Comparison of ENCODE assay signal across 24 cellular contexts in genomic region chr4:7862561-7863200, GRCh38.
DNase-seq lines count a peak whose midpoint lies in the region; ATAC-seq and TF ChIP-seq lines count a peak whose summit lies in the region.
"Had no signal": no experiment of that assay in that cellular context is flagged by ENCODE, and none has a peak within 500 bp of the region (broad histone marks: within the 10 kb centered on the region; RNA-seq: fewer than 3 reads in every experiment).

No MANE protein-coding gene starts in this region.

- H3K36me3 Mint-ChIP-seq in type B pancreatic cell: peaks cover 28% of the 10 kb centered on the region
- H3K36me3 Mint-ChIP-seq in CD4-positive, alpha-beta T cell (ENCODE audit: low read depth): peaks cover 28% of the 10 kb centered on the region

- DNase-seq in cardiac muscle cell (ENCODE audit: low read depth in 1 of 2, low spot score in 1 of 2): no peak
- no peak for DNase-seq in heart left ventricle
- peak; percentile 64 for DNase-seq in adipocyte (ENCODE audit: low read depth)
- peak; percentile 40 for DNase-seq in islet precursor cell
- no peak for DNase-seq in type B pancreatic cell (ENCODE audit: extremely low spot score, unreplicated experiment)
- DNase-seq in NK-92 (lab: John Stamatoyannopoulos, UW; ENCODE audit: unreplicated experiment): no peak
- DNase-seq in NCI-H1105 treated with DMSO at 0.1 percent for 48 hours (lab: John Stamatoyannopoulos, UW): no peak
- DNase-seq in CD4-positive, alpha-beta T cell: no peak
- DNase-seq: ACHN; activated CD4-positive, CD25-positive, alpha-beta regulatory T cell treated with anti-CD3 and anti-CD28 coated beads, Interleukin-2, amount 50 U/mL, for 72 hours; activated naive CD8-positive, alpha-beta T cell treated with anti-CD3 and anti-CD28 coated beads, Interleukin-2, amount 10 ng/mL, durations not matched to agents 7 days and 5 days; DMS79; HCEC 1CT; Karpas-422; NCI-H1092 treated with DMSO at 0.1 percent for 48 hours; NCI-H524 treated with DMSO at 0.1 percent for 48 hours; retina; Right ventricle myocardium superior; stimulated activated naive CD4-positive, alpha-beta T cell; tibial artery had no signal

- CTCF ChIA-PET in CD4-positive, alpha-beta T cell (lab: Charles Lee): no interaction called here

- H3K27me3 Mint-ChIP-seq in type B pancreatic cell: peaks cover 3% of the 10 kb centered on the region
- H3K27me3 Mint-ChIP-seq in CD4-positive, alpha-beta T cell: no peaks in the 10 kb centered on the region
- H3K27me3 Mint-ChIP-seq: activated naive CD8-positive, alpha-beta T cell treated with anti-CD3 and anti-CD28 coated beads, Interleukin-2, amount 10 ng/mL, durations not matched to agents 7 days and 5 days; activated T-helper 17 cell treated with anti-CD3 and anti-CD28 coated beads, Interleukin-2, amount 50 U/mL, for 72 hours had no signal

- peaks cover 4% of the 10 kb centered on the region for H3K36me3 ChIP-seq in cardiac muscle cell
- peaks cover 0 to 21% (median 5%) of the 10 kb centered on the region in 9 donors for H3K36me3 ChIP-seq in heart left ventricle
- H3K36me3 ChIP-seq in adipocyte (ENCODE audit: control insufficient read depth, insufficient read depth, low read length, severe bottlenecking): peaks cover 30% of the 10 kb centered on the region
- H3K36me3 ChIP-seq: breast epithelium had no signal

- H3K27me3 ChIP-seq in cardiac muscle cell (no peaks in the 10 kb centered on the region), heart left ventricle (no peaks in the 10 kb centered on the region), adipocyte (replicated peaks; ENCODE audit: control insufficient read depth, insufficient read depth, low read length) (no peaks in the 10 kb centered on the region)
- no peaks in the 10 kb centered on the region for H3K27me3 ChIP-seq in CD4-positive, alpha-beta T cell (ENCODE audit: control insufficient read depth, insufficient read depth, low read length)
- H3K27me3 ChIP-seq: breast epithelium, esophagus muscularis mucosa, tibial artery had no signal

- TF ChIP-seq CTCF in cardiac muscle cell (IDR thresholded peaks at IDR 0.05; ENCODE audit: low read depth, low read length): no peak
- TF ChIP-seq CTCF in heart left ventricle (IDR thresholded peaks at IDR 0.05): no peak
- no peak for TF ChIP-seq CTCF in type B pancreatic cell (conservative IDR thresholded peaks at IDR 0.05)
- TF ChIP-seq CTCF in CD4-positive, alpha-beta T cell (IDR thresholded peaks at IDR 0.05): no peak

- H3K4me1 ChIP-seq in cardiac muscle cell (ENCODE audit: low read depth) (peaks cover 9% of the 10 kb centered on the region), heart left ventricle (peaks cover 0 to 39% (median 6%) of the 10 kb centered on the region in 12 donors), adipocyte (ENCODE audit: control insufficient read depth, insufficient read depth, low read length) (peaks cover 46% of the 10 kb centered on the region)
- H3K4me1 ChIP-seq: breast epithelium had no signal

- peaks cover 12% of the 10 kb centered on the region for H3K9me3 Mint-ChIP-seq in type B pancreatic cell
- H3K9me3 Mint-ChIP-seq in CD4-positive, alpha-beta T cell: peaks cover 2% of the 10 kb centered on the region

- TF ChIP-seq POLR2A in heart left ventricle (IDR thresholded peaks at IDR 0.05): no peak

- H3K9ac ChIP-seq in adipocyte (ENCODE audit: low read length): no peak overlapping the region

- no peak overlapping the region for H3K4me3 Mint-ChIP-seq in type B pancreatic cell
- H3K4me3 Mint-ChIP-seq in CD4-positive, alpha-beta T cell: no peak overlapping the region
- H3K4me3 Mint-ChIP-seq: activated naive CD8-positive, alpha-beta T cell treated with anti-CD3 and anti-CD28 coated beads, Interleukin-2, amount 10 ng/mL, durations not matched to agents 7 days and 5 days; T-helper 1 cell treated with Interleukin-12 subunit alpha and Interleukin-12 subunit beta and Interleukin-4 antibody, amounts not matched to agents 30 μg/mL and 1 μg/mL, for 36 hours had no signal

- H3K27ac Mint-ChIP-seq in type B pancreatic cell: peak overlapping the region; percentile 40
- no peak overlapping the region for H3K27ac Mint-ChIP-seq in CD4-positive, alpha-beta T cell
- H3K27ac Mint-ChIP-seq: activated naive CD8-positive, alpha-beta T cell treated with anti-CD3 and anti-CD28 coated beads, Interleukin-2, amount 10 ng/mL, durations not matched to agents 7 days and 5 days; T-helper 1 cell treated with Interleukin-12 subunit alpha and Interleukin-12 subunit beta and Interleukin-4 antibody, amounts not matched to agents 30 μg/mL and 1 μg/mL, for 36 hours had no signal

- peaks cover 42% of the 10 kb centered on the region for H3K4me1 Mint-ChIP-seq in type B pancreatic cell (ENCODE audit: unreplicated experiment)
- peaks cover 41% of the 10 kb centered on the region for H3K4me1 Mint-ChIP-seq in CD4-positive, alpha-beta T cell (ENCODE audit: low read depth)

- intact Hi-C loops in heart left ventricle (cut with DNase I): loop anchor here in 1 of 10 donors (10.0 kb wide), 1 partner anchor 72 kb away; the partner anchor contains the start of gene AFAP1
- intact Hi-C loops in CD4-positive, alpha-beta T cell (cut with DNase I, micrococcal nuclease): no loop called here

- no peak for ATAC-seq in heart left ventricle
- ATAC-seq in CD4-positive, alpha-beta T cell (ENCODE audit: poor library complexity): no peak
- ATAC-seq: activated T-helper 17 cell treated with anti-CD3 and anti-CD28 coated beads, Interleukin-2, amount 50 U/mL, for 72 hours had no signal

- POLR2A ChIA-PET in CD4-positive, alpha-beta T cell (lab: Charles Lee): no interaction called here

- H3K27ac ChIP-seq in cardiac muscle cell (peak overlapping the region; percentile 48), heart left ventricle (peak overlapping the region in 2 of 12 donors; percentile 25 to 60)
- no peak overlapping the region for H3K27ac ChIP-seq in CD4-positive, alpha-beta T cell (ENCODE audit: low read depth, low read length)
- H3K27ac ChIP-seq: breast epithelium, tibial artery had no signal

- H3K4me3 ChIP-seq in cardiac muscle cell (no peak overlapping the region), heart left ventricle (no peak overlapping the region), adipocyte (ENCODE audit: low read length) (no peak overlapping the region)
- H3K4me3 ChIP-seq: breast epithelium, esophagus muscularis mucosa, tibial artery had no signal

- H3K9me3 ChIP-seq in cardiac muscle cell (ENCODE audit: low read depth): no peaks in the 10 kb centered on the region
- no peaks in the 10 kb centered on the region for H3K9me3 ChIP-seq in heart left ventricle
- no peaks in the 10 kb centered on the region for H3K9me3 ChIP-seq in adipocyte (ENCODE audit: control insufficient read depth, low read length)
- no peaks in the 10 kb centered on the region for H3K9me3 ChIP-seq in CD4-positive, alpha-beta T cell (ENCODE audit: control insufficient read depth, low read length)
- H3K9me3 ChIP-seq: breast epithelium, esophagus muscularis mucosa, tibial artery had no signal

- 78 to 90% (median 81%) methylated on average over 16 of the region's 16 CpGs for WGBS in heart left ventricle, 4 donors

Comparison
In these comparisons a context has a peak if more than half of its experiments do, and no peak if none do; other contexts are left out.
1. DNase-seq: peak in adipocyte (single experiment) and islet precursor cell (single experiment); none in cardiac muscle cell (0 of 2), heart left ventricle (0 of 5), type B pancreatic cell (single experiment), NK-92 (single experiment), NCI-H1105 treated with DMSO at 0.1 percent for 48 hours (single experiment) and CD4-positive, alpha-beta T cell (0 of 10).